ENCODE assay signal across 17 cellular contexts in the genomic region with DNA sequence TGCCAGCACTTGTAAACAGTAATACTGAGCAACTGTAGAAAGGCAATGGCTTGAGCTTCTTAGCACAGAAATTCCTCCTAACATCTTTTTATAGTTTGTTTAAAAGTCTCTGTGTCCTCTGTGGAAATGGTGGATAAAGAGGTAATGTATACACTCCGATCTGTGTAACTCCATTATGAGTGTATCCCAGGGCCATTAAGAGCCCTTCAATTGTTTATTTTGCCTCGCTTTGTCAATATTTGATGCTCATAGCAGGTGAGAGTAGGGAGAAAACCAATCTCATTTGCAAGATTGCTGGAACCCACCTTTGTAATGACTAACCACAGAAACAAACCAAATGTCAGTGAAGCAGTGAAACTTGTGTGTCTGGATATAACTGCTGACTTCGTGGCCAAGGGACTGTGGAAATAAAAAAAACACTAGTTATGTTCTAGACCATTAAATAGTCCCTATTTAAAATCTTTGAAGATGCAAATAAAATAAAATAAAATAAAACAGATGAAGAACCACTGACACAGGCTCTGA.
A peak's percentile ranks its signal among the peaks of the same experiment; 100 is the strongest.
DNase-seq lines count a peak whose midpoint lies in the region; ATAC-seq, FAIRE-seq and TF ChIP-seq lines count a peak whose summit lies in the region.
"Had no signal": no experiment of that assay in that cellular context is flagged by ENCODE, and none has a peak within 500 bp of the region (broad histone marks: within the 10 kb centered on the region; RNA-seq: fewer than 3 reads in every experiment).

No MANE protein-coding gene starts in this region.

- no peak for TF ChIP-seq EP300 in GM12878 (IDR thresholded peaks at IDR 0.05; ENCODE audit: borderline replicate concordance in 1 of 2, control insufficient read depth in 1 of 2, low read depth in 2 of 2, low read length in 2 of 2)

- no peak overlapping the region for H2AFZ ChIP-seq in GM12878 (ENCODE audit: control insufficient read depth, low read depth, low read length)

- H3K27me3 Mint-ChIP-seq in activated naive CD4-positive, alpha-beta T cell treated with anti-CD3 and anti-CD28 coated beads for 36 hours (ENCODE audit: low read depth): no peaks in the 10 kb centered on the region

- H3K36me3 Mint-ChIP-seq in activated naive CD4-positive, alpha-beta T cell treated with anti-CD3 and anti-CD28 coated beads for 36 hours (ENCODE audit: low read depth): no peaks in the 10 kb centered on the region

- H3K27ac ChIP-seq in GM12878 (ENCODE audit: control insufficient read depth, insufficient read depth): no peak overlapping the region
- H3K27ac ChIP-seq: foreskin keratinocyte had no signal

- H3K36me3 ChIP-seq in GM12878 (ENCODE audit: control insufficient read depth in 2 of 2, insufficient read depth in 2 of 2, low read length in 1 of 2): no peaks in the 10 kb centered on the region

- FAIRE-seq in GM12878 (lab: Jason Lieb, UNC): no peak

- no peak overlapping the region for H3K4me3 Mint-ChIP-seq in activated naive CD4-positive, alpha-beta T cell treated with anti-CD3 and anti-CD28 coated beads for 36 hours

- SMC1A ChIA-PET in GM12878 (lab: Charles Lee; ENCODE audit: uncharacterized antibody, unreplicated experiment): interaction anchor here (2.4 kb wide), 1 partner anchor 27 kb away, joined by 7 read pairs; no protein-coding TSS in a partner anchor

- CTCF ChIA-PET in GM12878 (lab: Yijun Ruan, JAX): no interaction called here
- CTCF ChIA-PET in activated naive CD4-positive, alpha-beta T cell treated with anti-CD3 and anti-CD28 coated beads for 36 hours (lab: Charles Lee): no interaction called here

- no peak overlapping the region for H3K27ac Mint-ChIP-seq in activated naive CD4-positive, alpha-beta T cell treated with anti-CD3 and anti-CD28 coated beads for 36 hours

- POLR2A ChIA-PET in GM12878 (lab: Charles Lee): no interaction called here

- no peaks in the 10 kb centered on the region for H3K4me1 ChIP-seq in GM12878 (ENCODE audit: control insufficient read depth, insufficient read depth, low read length)
- H3K4me1 ChIP-seq: foreskin keratinocyte had no signal

- no peaks in the 10 kb centered on the region for H3K4me1 Mint-ChIP-seq in activated naive CD4-positive, alpha-beta T cell treated with anti-CD3 and anti-CD28 coated beads for 36 hours (ENCODE audit: low read depth)

- H3K27me3 ChIP-seq in GM12878 (replicated peaks in 1 of 2; ENCODE audit: control insufficient read depth in 2 of 2, insufficient read depth in 2 of 2, low read length in 1 of 2): no peaks in the 10 kb centered on the region
- H3K27me3 ChIP-seq: foreskin keratinocyte had no signal

- no peak for TF ChIP-seq POLR2A in GM12878 (IDR thresholded peaks at IDR 0.05; ENCODE audit: low read depth, low read length)

- RAD21 ChIA-PET in GM12878 (lab: Charles Lee; ENCODE audit: unreplicated experiment): no interaction called here

- H3K4me3 ChIP-seq in GM12878: no peak overlapping the region

- TF ChIP-seq CTCF in GM12878 (IDR thresholded peaks at IDR 0.05 in 2 of 3, conservative IDR thresholded peaks at IDR 0.05 in 1 of 3; ENCODE audit: control insufficient read depth in 2 of 3, extremely low read depth in 1 of 3, insufficient read depth in 1 of 3, low read depth in 3 of 3, low read length in 3 of 3): no peak

- WGBS in GM12878 (ENCODE audit: insufficient coverage, insufficient replicate concordance, low lambda C conversion rate, missing lambda C conversion rate): 17% methylated on average over 3 of the region's 3 CpGs

- intact Hi-C loops in GM12878 (cut with micrococcal nuclease; ENCODE audit: unreplicated experiment): no loop called here
- intact Hi-C loops in activated naive CD4-positive, alpha-beta T cell treated with anti-CD3 and anti-CD28 coated beads for 36 hours (cut with micrococcal nuclease): no loop called here

- H3K9me3 Mint-ChIP-seq in activated naive CD4-positive, alpha-beta T cell treated with anti-CD3 and anti-CD28 coated beads for 36 hours: no peaks in the 10 kb centered on the region

- H3K9me3 ChIP-seq in GM12878 (replicated peaks; ENCODE audit: control insufficient read depth, insufficient read depth, low read length): no peaks in the 10 kb centered on the region

- DNase-seq in DMS53 treated with DMSO at 0.1 percent for 48 hours (lab: John Stamatoyannopoulos, UW; ENCODE audit: unreplicated experiment) (peak; percentile 99), HuH-7 (ENCODE audit: low spot score) (peak; percentile 6), NCI-H2081 treated with DMSO at 0.1 percent for 48 hours (lab: John Stamatoyannopoulos, UW) (peak; percentile 94), GM12878 (ENCODE audit: low read depth, low spot score) (no peak), AG08396 (ENCODE audit: low spot score) (no peak), SIG-M5 (lab: John Stamatoyannopoulos, UW) (no peak)
- DNase-seq in activated naive CD4-positive, alpha-beta T cell treated with anti-CD3 and anti-CD28 coated beads for 36 hours: no peak
- DNase-seq in activated T-cell treated with anti-CD3 and anti-CD28 coated beads, Interleukin-2, amount 50 U/mL, for 1 hour: no peak
- DNase-seq: activated CD4-positive, CD25-positive, alpha-beta regulatory T cell treated with anti-CD3 and anti-CD28 coated beads, Interleukin-2, amount 50 U/mL, for 72 hours; activated gamma-delta T cell; aorta; foreskin keratinocyte; GF-D8; NK-92 treated with Interleukin-12 subunit alpha and Interleukin-12 subunit beta, amount 100 ng/mL, for 24 hours; stimulated activated naive CD4-positive, alpha-beta T cell; T-helper 2 cell; trophoblast cell had no signal

- BruUV-seq in GM12878 (replicated peaks; lab: Mats Ljungman, UMichigan): no TSS peak

- in situ Hi-C loops in GM12878 (cut with MboI): no loop called here

- no peak for TF ChIP-seq RAD21 in GM12878 (IDR thresholded peaks at IDR 0.05; ENCODE audit: insufficient read depth, low read depth, low read length)

- no peaks in the 10 kb centered on the region for H4K20me1 ChIP-seq in GM12878 (ENCODE audit: control insufficient read depth, insufficient read depth)

- no peak overlapping the region for H3K9ac ChIP-seq in GM12878 (ENCODE audit: control insufficient read depth, insufficient read depth, low read length)

- ATAC-seq in GM12878: peak; percentile 76
- ATAC-seq: foreskin keratinocyte had no signal

- no peaks in the 10 kb centered on the region for H3K79me2 ChIP-seq in GM12878 (ENCODE audit: control insufficient read depth, insufficient read depth, low read length)

- H3K4me2 ChIP-seq in GM12878 (ENCODE audit: control insufficient read depth, insufficient read depth): no peak overlapping the region

TF ChIP-seq in GM12878, 131 proteins besides CTCF, POLR2A, EP300 and RAD21:
- TF ChIP-seq NR2C2 (IDR thresholded peaks at IDR 0.05; ENCODE audit: borderline replicate concordance, control insufficient read depth, insufficient read length, low read depth) (no peak), SP1 (IDR thresholded peaks at IDR 0.05; ENCODE audit: low read depth, low read length) (no peak)

Comparison
In these comparisons a context has a peak if more than half of its experiments do, and no peak if none do; other contexts are left out.
1. DNase-seq: peak in DMS53 treated with DMSO at 0.1 percent for 48 hours (single experiment), HuH-7 (single experiment) and NCI-H2081 treated with DMSO at 0.1 percent for 48 hours (single experiment); none in GM12878 (single experiment), activated naive CD4-positive, alpha-beta T cell treated with anti-CD3 and anti-CD28 coated beads for 36 hours (single experiment), AG08396 (single experiment), SIG-M5 (single experiment) and activated T-cell treated with anti-CD3 and anti-CD28 coated beads, Interleukin-2, amount 50 U/mL, for 1 hour (single experiment).